ENCODE assay signal across 16 cellular contexts in the genomic region with DNA sequence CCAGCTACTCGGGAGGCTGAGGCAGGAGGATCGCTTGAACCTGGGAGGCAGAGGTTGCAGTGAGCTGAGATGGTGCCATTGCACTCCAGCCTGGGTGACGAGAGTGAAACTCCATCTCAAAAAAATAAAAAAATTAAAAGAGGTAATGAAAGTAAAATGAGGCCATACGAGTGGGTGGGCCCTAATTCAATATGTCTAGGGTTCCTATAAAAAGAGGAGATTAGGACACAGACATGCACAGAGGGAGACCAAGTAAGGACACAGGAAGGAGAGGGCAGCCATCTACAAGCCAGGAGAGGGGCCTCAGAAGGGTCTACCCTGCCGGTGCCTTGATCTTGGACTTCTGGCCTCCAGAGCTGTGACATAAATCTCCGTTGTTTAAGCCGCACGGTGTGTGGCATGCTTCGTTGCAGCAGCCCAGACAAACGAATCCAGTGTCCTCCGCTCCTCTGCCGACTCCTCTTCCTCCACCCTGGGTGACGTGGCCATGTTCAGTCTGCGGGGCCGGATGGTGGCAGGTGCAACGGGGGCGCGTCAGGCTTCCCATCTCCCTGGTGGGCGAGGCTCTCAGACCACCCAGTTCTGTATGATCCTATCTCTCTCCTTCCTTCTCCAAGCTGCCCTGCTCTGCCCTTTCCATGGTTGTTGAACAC. TPM values are rescaled to one million over a fixed set of nuclear protein-coding genes. Genes with fewer than 3 reads are reported as not detected.
DNase-seq lines count a peak whose midpoint lies in the region; ATAC-seq, FAIRE-seq and TF ChIP-seq lines count a peak whose summit lies in the region.
"Had no signal": no experiment of that assay in that cellular context is flagged by ENCODE, and none has a peak within 500 bp of the region (broad histone marks: within the 10 kb centered on the region; RNA-seq: fewer than 3 reads in every experiment).

No MANE protein-coding gene starts in this region.

- peaks cover 3% of the 10 kb centered on the region for H3K27me3 ChIP-seq in keratinocyte (ENCODE audit: control insufficient read depth, extremely low read depth, insufficient read depth, low read length)

- TF ChIP-seq CTCF in keratinocyte (optimal IDR thresholded peaks at IDR 0.05 in 1 of 3, IDR thresholded peaks at IDR 0.05 in 1 of 3, conservative IDR thresholded peaks at IDR 0.05 in 1 of 3; ENCODE audit: extremely low read depth in 1 of 3, insufficient read depth in 2 of 3, low read length in 3 of 3) = no peak

- dilution Hi-C loops in keratinocyte (cut with MboI; ENCODE audit: extremely low pct_ligation_motif_present, low sequenced_read_pairs) = no loop called here

- peak overlapping the region; percentile 27 for H3K4me2 ChIP-seq in keratinocyte (ENCODE audit: control insufficient read depth, extremely low read depth, insufficient read depth, low read depth, low read length)

- intact Hi-C loops in Right ventricle myocardium superior (cut with DNase I) = no loop called here
- intact Hi-C loops in left cardiac atrium (cut with DNase I) = no loop called here
- intact Hi-C loops in posterior vena cava (cut with DNase I) = no loop called here

- no peak overlapping the region for H2AFZ ChIP-seq in keratinocyte (ENCODE audit: control insufficient read depth, low read length)

- H3K4me1 ChIP-seq in keratinocyte (ENCODE audit: control insufficient read depth, extremely low read depth, insufficient read depth, low read length) = no peaks in the 10 kb centered on the region
- H3K4me1 ChIP-seq: Caco-2 had no signal

- no peak for FAIRE-seq in keratinocyte (lab: Jason Lieb, UNC)

- DNase-seq in Right ventricle myocardium superior (peak; percentile 26), left cardiac atrium (no peak), keratinocyte (ENCODE audit: low read depth, low spot score) (no peak), posterior vena cava (ENCODE audit: low spot score) (peak; percentile 68), GF-D8 (lab: John Stamatoyannopoulos, UW) (no peak)
- DNase-seq: Caco-2; CD4-positive, CD25-positive, alpha-beta regulatory T cell; GOT3; KBM-7; NCI-H1092; NCI-H2081 treated with DMSO at 0.1 percent for 48 hours had no signal

- no peak overlapping the region for H3K27ac ChIP-seq in keratinocyte (ENCODE audit: control insufficient read depth, insufficient read depth, low read length)
- H3K27ac ChIP-seq: SK-N-MC had no signal

- H3K9me3 ChIP-seq in keratinocyte (ENCODE audit: control insufficient read depth, low read depth, low read length) = no peaks in the 10 kb centered on the region
- H3K9me3 ChIP-seq: Caco-2 had no signal

- no peaks in the 10 kb centered on the region for H4K20me1 ChIP-seq in keratinocyte (ENCODE audit: control insufficient read depth, extremely low read depth, insufficient read depth, low read length)

- ATAC-seq in Right ventricle myocardium superior (ENCODE audit: poor library complexity) (no peak), left cardiac atrium (no peak), GM18498 (IDR thresholded peaks at IDR 0.05; ENCODE audit: unreplicated experiment) (no peak), GM18861 (IDR thresholded peaks at IDR 0.05; ENCODE audit: unreplicated experiment) (no peak), GM19328 (IDR thresholded peaks at IDR 0.05; ENCODE audit: unreplicated experiment) (no peak)
- ATAC-seq: Panc1 had no signal

- H3K9me1 ChIP-seq in keratinocyte (ENCODE audit: control insufficient read depth, extremely low read depth, insufficient read depth, low read length) = no peaks in the 10 kb centered on the region

- no peak overlapping the region for H3K9ac ChIP-seq in keratinocyte (ENCODE audit: control insufficient read depth, extremely low read depth, insufficient read depth, low read length)

- no peaks in the 10 kb centered on the region for H3K36me3 ChIP-seq in keratinocyte (ENCODE audit: control insufficient read depth in 2 of 2, extremely low read depth in 1 of 2, insufficient read depth in 2 of 2, low read length in 2 of 2)

- H3K4me3 ChIP-seq in keratinocyte (ENCODE audit: control insufficient read depth in 2 of 3, extremely low read depth in 1 of 3, insufficient read depth in 2 of 3, low read depth in 1 of 3, low read length in 3 of 3) = no peak overlapping the region
- H3K4me3 ChIP-seq: SK-N-MC had no signal

- H3K79me2 ChIP-seq in keratinocyte (ENCODE audit: control insufficient read depth, insufficient read depth, low read length) = no peaks in the 10 kb centered on the region

RNA-seq across cellular contexts. Expression of a gene that starts 51.6 kb away (rescaled TPM):
- 3.5 TPM for total RNA-seq in Right ventricle myocardium superior
- 1 to 10 TPM; 6.0 to 9.5 TPM for total RNA-seq in left cardiac atrium
- polyA plus RNA-seq in keratinocyte = not detected in 3 replicates
- polyA plus RNA-seq in keratinocyte (2011; ENCODE audit: low read depth) = not detected
- not detected in 2 replicates for polyA plus RNA-seq in keratinocyte (2011; cell fraction: cytosol; rRNA removed)
- polyA plus RNA-seq in keratinocyte (2011; cell fraction: nucleus; rRNA removed) = 0.27 TPM in 1 of 2 replicates, not detected in the other
- not detected in 2 replicates for polyA plus RNA-seq in keratinocyte (2012; ENCODE audit: low replicate concordance)
- polyA minus RNA-seq in keratinocyte = 0.13 TPM in 1 of 3 replicates, not detected in the others
- polyA minus RNA-seq in keratinocyte (2011; cell fraction: cytosol; rRNA and poly(A)+ RNA removed) = not detected
- 0.23 TPM in 1 of 2 replicates, not detected in the other for polyA minus RNA-seq in keratinocyte (2011; cell fraction: nucleus; rRNA and poly(A)+ RNA removed)
- 10 to 100 TPM in 1 of 2 donors, 1 to 10 TPM in 1; 9.8 to 14.7 TPM for total RNA-seq in posterior vena cava
- total RNA-seq: Caco-2 had no signal

Comparison
In these comparisons a context has a peak if more than half of its experiments do, and no peak if none do; other contexts are left out.
1. DNase-seq: peak in Right ventricle myocardium superior (single experiment) and posterior vena cava (single experiment); none in left cardiac atrium (single experiment), keratinocyte (single experiment) and GF-D8 (single experiment).